1 cellular context compared by ENCODE assay signal in the genomic region with DNA sequence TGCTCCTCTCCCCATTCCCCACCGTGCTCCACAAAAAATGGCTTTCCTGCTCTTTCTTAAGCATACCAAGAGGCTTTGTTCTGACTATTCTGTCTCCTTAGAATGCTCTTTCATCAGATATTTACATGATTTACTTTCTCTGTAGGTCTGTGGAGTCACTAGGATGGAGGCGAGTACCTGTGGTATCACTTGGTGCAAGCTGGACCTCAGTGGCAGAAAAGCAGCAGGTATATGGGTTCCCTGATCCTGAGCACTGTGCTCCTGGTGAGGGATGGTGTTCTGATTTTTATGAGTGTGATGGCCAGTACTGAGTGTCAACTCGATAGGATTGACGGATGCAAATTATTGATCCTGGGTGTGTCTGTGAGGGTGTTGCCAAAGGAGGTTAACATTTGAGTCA.
TF ChIP-seq lines count a peak whose summit lies in the region.

No MANE protein-coding gene starts in this region.

TF ChIP-seq in WTC11, 78 proteins besides CTCF, POLR2A, EP300 and RAD21 (continued from another document):
- TF ChIP-seq TEAD1 (CRISPR knock-in tag; IDR thresholded peaks at IDR 0.05) (no peak), ZNF416 (CRISPR knock-in tag; IDR thresholded peaks at IDR 0.05) (no peak), ZNF423 (CRISPR knock-in tag; IDR thresholded peaks at IDR 0.05) (no peak), ELF4 (CRISPR knock-in tag; IDR thresholded peaks at IDR 0.05; ENCODE audit: low read depth) (no peak)
- TF ChIP-seq, protein P1, sequence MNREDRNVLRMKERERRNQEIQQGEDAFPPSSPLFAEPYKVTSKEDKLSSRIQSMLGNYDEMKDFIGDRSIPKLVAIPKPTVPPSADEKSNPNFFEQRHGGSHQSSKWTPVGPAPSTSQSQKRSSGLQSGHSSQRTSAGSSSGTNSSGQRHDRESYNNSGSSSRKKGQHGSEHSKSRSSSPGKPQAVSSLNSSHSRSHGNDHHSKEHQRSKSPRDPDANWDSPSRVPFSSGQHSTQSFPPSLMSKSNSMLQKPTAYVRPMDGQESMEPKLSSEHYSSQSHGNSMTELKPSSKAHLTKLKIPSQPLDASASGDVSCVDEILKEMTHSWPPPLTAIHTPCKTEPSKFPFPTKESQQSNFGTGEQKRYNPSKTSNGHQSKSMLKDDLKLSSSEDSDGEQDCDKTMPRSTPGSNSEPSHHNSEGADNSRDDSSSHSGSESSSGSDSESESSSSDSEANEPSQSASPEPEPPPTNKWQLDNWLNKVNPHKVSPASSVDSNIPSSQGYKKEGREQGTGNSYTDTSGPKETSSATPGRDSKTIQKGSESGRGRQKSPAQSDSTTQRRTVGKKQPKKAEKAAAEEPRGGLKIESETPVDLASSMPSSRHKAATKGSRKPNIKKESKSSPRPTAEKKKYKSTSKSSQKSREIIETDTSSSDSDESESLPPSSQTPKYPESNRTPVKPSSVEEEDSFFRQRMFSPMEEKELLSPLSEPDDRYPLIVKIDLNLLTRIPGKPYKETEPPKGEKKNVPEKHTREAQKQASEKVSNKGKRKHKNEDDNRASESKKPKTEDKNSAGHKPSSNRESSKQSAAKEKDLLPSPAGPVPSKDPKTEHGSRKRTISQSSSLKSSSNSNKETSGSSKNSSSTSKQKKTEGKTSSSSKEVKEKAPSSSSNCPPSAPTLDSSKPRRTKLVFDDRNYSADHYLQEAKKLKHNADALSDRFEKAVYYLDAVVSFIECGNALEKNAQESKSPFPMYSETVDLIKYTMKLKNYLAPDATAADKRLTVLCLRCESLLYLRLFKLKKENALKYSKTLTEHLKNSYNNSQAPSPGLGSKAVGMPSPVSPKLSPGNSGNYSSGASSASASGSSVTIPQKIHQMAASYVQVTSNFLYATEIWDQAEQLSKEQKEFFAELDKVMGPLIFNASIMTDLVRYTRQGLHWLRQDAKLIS (CRISPR knock-in tag; IDR thresholded peaks at IDR 0.05; ENCODE audit: borderline replicate concordance): no peak
